In genomic region chr21:45534591-45535331, GRCh38 we compare ENCODE assay signal across 10 cellular contexts. TPM values are rescaled to one million over a fixed set of nuclear protein-coding genes. Genes with fewer than 3 reads are reported as not detected.
DNase-seq lines count a peak whose midpoint lies in the region; ATAC-seq and TF ChIP-seq lines count a peak whose summit lies in the region.
"Had no signal": no experiment of that assay in that cellular context is flagged by ENCODE, and none has a peak within 500 bp of the region (broad histone marks: within the 10 kb centered on the region; RNA-seq: fewer than 3 reads in every experiment).

No MANE protein-coding gene starts in this region.

- TF ChIP-seq CTCF in RWPE2 (IDR thresholded peaks at IDR 0.05; ENCODE audit: poor library complexity, severe bottlenecking) (no peak), ovary (IDR thresholded peaks at IDR 0.05) (no peak)

- intact Hi-C loops in cardiac septum (cut with DNase I) (no loop called here), ovary (cut with DNase I) (no loop called here)

- H3K4me3 ChIP-seq in RWPE2 (ENCODE audit: severe bottlenecking) (no peak overlapping the region), ovary (no peak overlapping the region)

- TF ChIP-seq EP300 in ovary (IDR thresholded peaks at IDR 0.05) = no peak

- no peak for TF ChIP-seq POLR2A in ovary (IDR thresholded peaks at IDR 0.05)

- H3K9me3 ChIP-seq in RWPE2 (ENCODE audit: severe bottlenecking) = no peaks in the 10 kb centered on the region
- H3K9me3 ChIP-seq in ovary = no peaks in the 10 kb centered on the region

- peaks cover 4% of the 10 kb centered on the region for H3K36me3 ChIP-seq in RWPE2 (ENCODE audit: low read depth)
- H3K36me3 ChIP-seq in ovary = no peaks in the 10 kb centered on the region

- ATAC-seq in RWPE2 (ENCODE audit: low read depth) = no peak

- H3K4me1 ChIP-seq in RWPE2 (ENCODE audit: insufficient read depth, poor library complexity, severe bottlenecking) (no peaks in the 10 kb centered on the region), ovary (ENCODE audit: insufficient read depth) (peaks cover 7% of the 10 kb centered on the region)

- DNase-seq in DMS79 treated with DMSO at 0.1 percent for 48 hours (lab: John Stamatoyannopoulos, UW) = peak; percentile 83
- DNase-seq in RWPE2 (ENCODE audit: low spot score) = peak; percentile 70
- DNase-seq in cardiac septum (ENCODE audit: low spot score) = peak; percentile 83
- DNase-seq in ovary = peak in 4 of 5 donors; percentile 32 to 73 (median 61)
- no peak for DNase-seq in GM19240 (ENCODE audit: insufficient read length, low spot score)
- DNase-seq in dedifferentiated amniotic fluid mesenchymal stem cell (ENCODE audit: extremely low spot score) = no peak
- DNase-seq in central memory CD4-positive, alpha-beta T cell = no peak
- no peak for DNase-seq in NK-92 treated with Interleukin-12 subunit alpha and Interleukin-12 subunit beta, amount 100 ng/mL, for 24 hours (lab: John Stamatoyannopoulos, UW)
- DNase-seq: DND-41, NCI-H187 treated with DMSO at 0.1 percent for 48 hours had no signal

- H3K27me3 ChIP-seq in RWPE2 (ENCODE audit: insufficient read depth, poor library complexity, severe bottlenecking) (no peaks in the 10 kb centered on the region), ovary (no peaks in the 10 kb centered on the region)

- no peak overlapping the region for H3K27ac ChIP-seq in RWPE2 (ENCODE audit: poor library complexity, severe bottlenecking)
- H3K27ac ChIP-seq in ovary = no peak overlapping the region

- 46 to 57% (median 55%) methylated on average over 20 to 28 of the region's 28 CpGs for WGBS in ovary, 3 donors

RNA-seq across cellular contexts. Expression of gene SLC19A1, which starts 7.5 kb away (rescaled TPM):
- total RNA-seq in cardiac septum (2.7 TPM), ovary (10 to 100 TPM in 4 of 7 donors, 1 to 10 TPM in 3; 2.4 to 18.2 (median 10.1) TPM)
- 1 to 10 TPM in 1 of 2 donors, under 1 TPM in 1; 0.88 to 6.9 TPM for polyA plus RNA-seq in ovary

Comparison
In these comparisons a context has a peak if more than half of its experiments do, and no peak if none do; other contexts are left out.
1. DNase-seq: peak in DMS79 treated with DMSO at 0.1 percent for 48 hours (single experiment), RWPE2 (single experiment), cardiac septum (single experiment) and ovary (4 of 5); none in GM19240 (single experiment), dedifferentiated amniotic fluid mesenchymal stem cell (single experiment), central memory CD4-positive, alpha-beta T cell (single experiment) and NK-92 treated with Interleukin-12 subunit alpha and Interleukin-12 subunit beta, amount 100 ng/mL, for 24 hours (single experiment).